10 cellular contexts compared by ENCODE assay signal in genomic region chr22:37169947-37170688, GRCh38. TPM values are rescaled to one million over a fixed set of nuclear protein-coding genes. Genes with fewer than 3 reads are reported as not detected.
DNase-seq lines count a peak whose midpoint lies in the region; ATAC-seq and TF ChIP-seq lines count a peak whose summit lies in the region.
"Had no signal": no experiment of that assay in that cellular context is flagged by ENCODE, and none has a peak within 500 bp of the region (broad histone marks: within the 10 kb centered on the region; RNA-seq: fewer than 3 reads in every experiment).

No MANE protein-coding gene starts in this region.

- ATAC-seq in DND-41 (ENCODE audit: insufficient read depth, low read depth) (no peak), GM21515 (IDR thresholded peaks at IDR 0.05; ENCODE audit: unreplicated experiment) (no peak)

- H3K4me1 ChIP-seq in DND-41 (ENCODE audit: insufficient read depth, low read length) (peaks cover 7% of the 10 kb centered on the region), osteoblast (ENCODE audit: insufficient read depth, low read length) (no peaks in the 10 kb centered on the region)

- no peaks in the 10 kb centered on the region for H3K36me3 ChIP-seq in DND-41 (ENCODE audit: insufficient read depth, low read length)
- no peaks in the 10 kb centered on the region for H3K36me3 ChIP-seq in osteoblast (ENCODE audit: insufficient read depth, low read length)

- H3K27me3 Mint-ChIP-seq in HFFc6 (ENCODE audit: insufficient read depth) (peaks cover 22% of the 10 kb centered on the region), chondrocyte (ENCODE audit: low read depth) (peaks cover 21% of the 10 kb centered on the region)

- peaks cover 10% of the 10 kb centered on the region for H3K27me3 ChIP-seq in DND-41 (ENCODE audit: insufficient read depth, low read length, poor library complexity)
- H3K27me3 ChIP-seq in osteoblast (ENCODE audit: insufficient read depth, low read length) = peaks cover 26% of the 10 kb centered on the region

- H2AFZ ChIP-seq in DND-41 (ENCODE audit: low read depth, low read length) = no peak overlapping the region
- H2AFZ ChIP-seq in osteoblast (ENCODE audit: low read length) = peak overlapping the region; percentile 70

- H3K36me3 Mint-ChIP-seq in HFFc6 (ENCODE audit: low read depth) = no peaks in the 10 kb centered on the region
- no peaks in the 10 kb centered on the region for H3K36me3 Mint-ChIP-seq in chondrocyte (ENCODE audit: low read depth)

- no peak overlapping the region for H3K4me3 Mint-ChIP-seq in HFFc6
- no peak overlapping the region for H3K4me3 Mint-ChIP-seq in chondrocyte (ENCODE audit: unreplicated experiment)

- H3K9ac ChIP-seq in DND-41 (ENCODE audit: low read depth, low read length) = no peak overlapping the region

- H3K4me2 ChIP-seq in DND-41 (ENCODE audit: insufficient read depth, low read length) (no peak overlapping the region), osteoblast (ENCODE audit: insufficient read depth, low read length) (peak overlapping the region; percentile 20)

- H3K4me3 ChIP-seq in DND-41 (ENCODE audit: low read depth in 1 of 2, low read length in 2 of 2) = no peak overlapping the region
- no peak overlapping the region for H3K4me3 ChIP-seq in osteoblast (ENCODE audit: insufficient read depth, low read length)

- H4K20me1 ChIP-seq in DND-41 (ENCODE audit: insufficient read depth, low read length) = no peaks in the 10 kb centered on the region
- no peaks in the 10 kb centered on the region for H4K20me1 ChIP-seq in osteoblast (ENCODE audit: insufficient read depth, low read length)

- H3K4me1 Mint-ChIP-seq in HFFc6 (ENCODE audit: low read depth) = peaks cover 6% of the 10 kb centered on the region
- peaks cover 3% of the 10 kb centered on the region for H3K4me1 Mint-ChIP-seq in chondrocyte (ENCODE audit: low read depth)

- peak; percentile 10 for TF ChIP-seq CTCF in DND-41 (IDR thresholded peaks at IDR 0.05; ENCODE audit: borderline replicate concordance, extremely low read depth, low read length, poor library complexity, severe bottlenecking)
- TF ChIP-seq CTCF in HFFc6 (IDR thresholded peaks at IDR 0.05) = peak; percentile 48
- TF ChIP-seq CTCF in chondrocyte (IDR thresholded peaks at IDR 0.05) = no peak
- no peak for TF ChIP-seq CTCF in osteoblast (IDR thresholded peaks at IDR 0.05; ENCODE audit: extremely low read depth, low read depth, low read length)

- H3K9me3 ChIP-seq in DND-41 (ENCODE audit: insufficient read depth, low read length, severe bottlenecking) = no peaks in the 10 kb centered on the region
- H3K9me3 ChIP-seq in osteoblast (ENCODE audit: low read depth, low read length) = no peaks in the 10 kb centered on the region

- H3K79me2 ChIP-seq in DND-41 (ENCODE audit: insufficient read depth, low read length) (no peaks in the 10 kb centered on the region), osteoblast (ENCODE audit: insufficient read depth, low read length) (no peaks in the 10 kb centered on the region)

- DNase-seq in DND-41 (no peak), HFFc6 (no peak), chondrocyte (ENCODE audit: low spot score) (peak; percentile 65), osteoblast (ENCODE audit: insufficient read length, low spot score, missing footprints) (no peak), NCI-H2029 (lab: John Stamatoyannopoulos, UW) (no peak), COR-L47 (lab: John Stamatoyannopoulos, UW) (no peak)
- DNase-seq: NK-92 treated with Interleukin-12 subunit alpha and Interleukin-12 subunit beta, amount 100 ng/mL, for 24 hours; substantia nigra had no signal

- H3K27ac ChIP-seq in DND-41 (ENCODE audit: low read length) (no peak overlapping the region), osteoblast (ENCODE audit: low read depth, low read length) (no peak overlapping the region)

- H3K9me3 Mint-ChIP-seq in HFFc6 (no peaks in the 10 kb centered on the region), chondrocyte (ENCODE audit: low read depth) (no peaks in the 10 kb centered on the region)

- H3K27ac Mint-ChIP-seq in HFFc6 (no peak overlapping the region; the same call in 1 of the 2 replicates), chondrocyte (ENCODE audit: unreplicated experiment) (no peak overlapping the region)

RNA-seq across cellular contexts. Expression of gene C1QTNF6, which starts 17.9 kb away (rescaled TPM):
- 1 to 10 TPM; 3.3 to 5.0 (median 4.0) TPM for total RNA-seq in HFFc6 (2021; fragmentation: NEBNext Ultra II Directional; extraction: Animal tissue kit (Norgen Biotek cat#: 25700))
- total RNA-seq in chondrocyte (11.3 to 27.7 TPM (median 14.6 TPM) in 3 replicates), osteoblast (11.9 and 18.3 TPM in 2 replicates)

RNA-seq across cellular contexts. Expression of gene IL2RB, which starts 20.4 kb away (rescaled TPM):
- not detected for total RNA-seq in HFFc6 (2021; fragmentation: NEBNext Ultra II Directional; extraction: Animal tissue kit (Norgen Biotek cat#: 25700))
- total RNA-seq in chondrocyte (0.37 TPM in 1 of 3 replicates, not detected in the others), osteoblast (0.59 TPM in 1 of 2 replicates, not detected in the other)
- total RNA-seq: LHCN-M2 had no signal

RNA-seq across cellular contexts. Expression of gene SSTR3, which starts 42.2 kb away (rescaled TPM):
- not detected for total RNA-seq in HFFc6 (2021; fragmentation: NEBNext Ultra II Directional; extraction: Animal tissue kit (Norgen Biotek cat#: 25700))
- not detected in 3 replicates for total RNA-seq in chondrocyte
- total RNA-seq in osteoblast = not detected in 2 replicates
- total RNA-seq: LHCN-M2 had no signal

Comparison
In these comparisons a context has a peak if more than half of its experiments do, and no peak if none do; other contexts are left out.
1. CTCF ChIP-seq: peak in DND-41 (single experiment) and HFFc6 (single experiment); none in chondrocyte (single experiment) and osteoblast (single experiment).